Comparison of ENCODE assay signal across 1 cellular context in genomic region chr17:63439682-63440081, GRCh38.
A peak's percentile ranks its signal among the peaks of the same experiment; 100 is the strongest.
TF ChIP-seq lines count a peak whose summit lies in the region.

No MANE protein-coding gene starts in this region.

TF ChIP-seq in K562, 482 proteins besides CTCF, POLR2A, EP300 and RAD21 (continued from another document):
- TF ChIP-seq MBD1 (CRISPR knock-in tag; IDR thresholded peaks at IDR 0.05) (0 out of 2 replicates have a peak, but pooled peaks have one; percentile 14), SRSF7 (optimal IDR thresholded peaks at IDR 0.05; ENCODE audit: low read depth, low read length) (no peak), ZNF609 (CRISPR knock-in tag; IDR thresholded peaks at IDR 0.05; ENCODE audit: borderline replicate concordance) (no peak)
- TF ChIP-seq, protein P1, sequence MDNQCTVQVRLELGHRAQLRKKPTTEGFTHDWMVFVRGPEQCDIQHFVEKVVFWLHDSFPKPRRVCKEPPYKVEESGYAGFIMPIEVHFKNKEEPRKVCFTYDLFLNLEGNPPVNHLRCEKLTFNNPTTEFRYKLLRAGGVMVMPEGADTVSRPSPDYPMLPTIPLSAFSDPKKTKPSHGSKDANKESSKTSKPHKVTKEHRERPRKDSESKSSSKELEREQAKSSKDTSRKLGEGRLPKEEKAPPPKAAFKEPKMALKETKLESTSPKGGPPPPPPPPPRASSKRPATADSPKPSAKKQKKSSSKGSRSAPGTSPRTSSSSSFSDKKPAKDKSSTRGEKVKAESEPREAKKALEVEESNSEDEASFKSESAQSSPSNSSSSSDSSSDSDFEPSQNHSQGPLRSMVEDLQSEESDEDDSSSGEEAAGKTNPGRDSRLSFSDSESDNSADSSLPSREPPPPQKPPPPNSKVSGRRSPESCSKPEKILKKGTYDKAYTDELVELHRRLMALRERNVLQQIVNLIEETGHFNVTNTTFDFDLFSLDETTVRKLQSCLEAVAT (IDR thresholded peaks at IDR 0.05): no peak
